In genomic region chr19:39845621-39846175, GRCh38 we compare ENCODE assay signal across 8 cellular contexts. TPM values are rescaled to one million over a fixed set of nuclear protein-coding genes. Genes with fewer than 3 reads are reported as not detected.
DNase-seq lines count a peak whose midpoint lies in the region; ATAC-seq and TF ChIP-seq lines count a peak whose summit lies in the region.

No MANE protein-coding gene starts in this region.

- peak overlapping the region; percentile 78 to 92 (median 83) for H3K4me3 ChIP-seq in breast epithelium

- H3K27ac ChIP-seq in breast epithelium (peak overlapping the region; percentile 87), temporal lobe (ENCODE audit: low read depth, low read length) (peak overlapping the region; percentile 48)

- TF ChIP-seq POLR2A in breast epithelium (IDR thresholded peaks at IDR 0.05): no peak

- no peak for TF ChIP-seq CTCF in breast epithelium (IDR thresholded peaks at IDR 0.05)

- DNase-seq in ACHN: peak; percentile 27
- DNase-seq in NCI-H748 treated with DMSO at 0.1 percent for 48 hours (lab: John Stamatoyannopoulos, UW): peak; percentile 43
- no peak for DNase-seq in breast epithelium (ENCODE audit: low spot score in 2 of 2)
- DNase-seq in left lobe of liver (ENCODE audit: low spot score): no peak
- DNase-seq in SW 1271 (lab: John Stamatoyannopoulos, UW): no peak

- ATAC-seq in GM19328 (IDR thresholded peaks at IDR 0.05; ENCODE audit: unreplicated experiment) (peak; percentile 11), left lobe of liver (peak; percentile 23), GM19455 (IDR thresholded peaks at IDR 0.05; ENCODE audit: unreplicated experiment) (no peak)

- H3K4me1 ChIP-seq in breast epithelium: peaks cover 7 to 12% of the 10 kb centered on the region in 2 donors

- H3K27me3 ChIP-seq in breast epithelium: no peaks in the 10 kb centered on the region

- in situ Hi-C loops in ACHN (cut with HindIII; ENCODE audit: low pct_ligation_motif_present, low pct_unique_long_range_greater_than_20kb, low sequenced_read_pairs): no loop called here

- intact Hi-C loops in breast epithelium (cut with DNase I; ENCODE audit: low total_unique reads): loop anchor here (5.0 kb wide), 1 partner anchor 127 kb away; the partner anchor contains the start of gene PSMC4

- H3K9me3 ChIP-seq in breast epithelium: no peaks in the 10 kb centered on the region

- no peaks in the 10 kb centered on the region for H3K36me3 ChIP-seq in breast epithelium

RNA-seq across cellular contexts. Expression of gene FBL, which starts 0.5 kb away (rescaled TPM):
- total RNA-seq in breast epithelium (100 to 1,000 TPM; 111 to 217 (median 145) TPM), left lobe of liver (43.0 TPM), temporal lobe (157 TPM)

RNA-seq across cellular contexts. Expression of gene DYRK1B, which starts 11.7 kb away (rescaled TPM):
- total RNA-seq in breast epithelium (10 to 100 TPM in 1 of 3 donors, 1 to 10 TPM in 2; 6.2 to 12.1 (median 7.0) TPM), left lobe of liver (5.5 TPM), temporal lobe (11.3 TPM)

Comparison
In these comparisons a context has a peak if more than half of its experiments do, and no peak if none do; other contexts are left out.
1. DNase-seq: peak in ACHN (single experiment) and NCI-H748 treated with DMSO at 0.1 percent for 48 hours (single experiment); none in breast epithelium (0 of 2), left lobe of liver (single experiment) and SW 1271 (0 of 2).